9 cellular contexts compared by ENCODE assay signal in the genomic region with DNA sequence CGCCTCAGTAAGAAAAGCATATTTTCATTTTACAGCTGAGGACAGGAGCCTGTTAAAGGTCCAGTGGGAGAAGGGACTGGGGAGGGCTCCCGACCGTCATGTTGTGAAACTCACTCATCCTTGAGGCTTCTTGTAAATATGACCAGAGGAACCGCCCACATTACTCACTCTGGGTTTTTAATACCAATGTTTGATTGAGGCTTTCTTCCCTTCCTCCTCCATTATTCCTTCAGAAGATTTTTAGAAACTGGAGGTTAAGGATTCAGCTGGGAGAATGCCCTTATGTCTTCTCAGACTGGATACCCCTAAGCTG.
A peak's percentile ranks its signal among the peaks of the same experiment; 100 is the strongest.
DNase-seq lines count a peak whose midpoint lies in the region; ATAC-seq, FAIRE-seq and TF ChIP-seq lines count a peak whose summit lies in the region.
"Had no signal": no experiment of that assay in that cellular context is flagged by ENCODE, and none has a peak within 500 bp of the region (broad histone marks: within the 10 kb centered on the region; RNA-seq: fewer than 3 reads in every experiment).

No MANE protein-coding gene starts in this region.

- DNase-seq in RKO (ENCODE audit: low spot score) (peak; percentile 47), mucosa of descending colon (no peak), H54 (ENCODE audit: insufficient read length, low spot score) (no peak), left colon (no peak), SJCRH30 (no peak), transverse colon (no peak)
- DNase-seq: NCI-H146 had no signal

- intact Hi-C loops in mucosa of descending colon (cut with DNase I, micrococcal nuclease) (no loop called here), left colon (cut with DNase I, micrococcal nuclease) (no loop called here), transverse colon (cut with DNase I; ENCODE audit: low total_unique reads) (no loop called here)

- WGBS in transverse colon (ENCODE audit: low coverage in 1 of 2), 2 donors = 54 to 57% methylated on average over 4 of the region's 4 CpGs

- H3K27me3 ChIP-seq in SJCRH30 (no peaks in the 10 kb centered on the region), transverse colon (no peaks in the 10 kb centered on the region)

- in situ Hi-C loops in transverse colon (cut with MboI; ENCODE audit: low pct_ligation_motif_present in 1 of 4, low pct_unique_long_range_greater_than_20kb in 1 of 4, low sequenced_read_pairs in 3 of 4) = no loop called here

- TF ChIP-seq EP300 in transverse colon (IDR thresholded peaks at IDR 0.05; ENCODE audit: low read depth) = no peak

- no peak overlapping the region for H3K4me3 ChIP-seq in mucosa of descending colon
- no peak overlapping the region for H3K4me3 ChIP-seq in SJCRH30
- H3K4me3 ChIP-seq in transverse colon = no peak overlapping the region

- no peaks in the 10 kb centered on the region for H3K36me3 ChIP-seq in mucosa of descending colon (ENCODE audit: low read depth)
- H3K36me3 ChIP-seq in SJCRH30 = 0 out of 2 replicates have a peak, but pooled peaks cover 2% of the 10 kb centered on the region
- H3K36me3 ChIP-seq in transverse colon = peaks cover 0 to 17% (median 0%) of the 10 kb centered on the region in 4 donors

- H3K27ac ChIP-seq in SJCRH30 (no peak overlapping the region), transverse colon (no peak overlapping the region)

- no peaks in the 10 kb centered on the region for H3K9me3 ChIP-seq in mucosa of descending colon
- H3K9me3 ChIP-seq in SJCRH30 (replicated peaks) = no peaks in the 10 kb centered on the region
- H3K9me3 ChIP-seq in transverse colon = no peaks in the 10 kb centered on the region

- ATAC-seq in GM18511 (IDR thresholded peaks at IDR 0.05; ENCODE audit: unreplicated experiment) (peak; percentile 71), HG02588 (IDR thresholded peaks at IDR 0.05; ENCODE audit: unreplicated experiment) (peak; percentile 38), mucosa of descending colon (peak; percentile 27), left colon (no peak)

- no peak for TF ChIP-seq POLR2A in H54 (IDR thresholded peaks at IDR 0.05; ENCODE audit: low read depth, low read length)
- no peak for TF ChIP-seq POLR2A in transverse colon (IDR thresholded peaks at IDR 0.05)

- H3K4me1 ChIP-seq in mucosa of descending colon (ENCODE audit: low read depth) (peaks cover 16% of the 10 kb centered on the region), SJCRH30 (no peaks in the 10 kb centered on the region), transverse colon (peaks cover 0 to 18% (median 12%) of the 10 kb centered on the region in 4 donors)

- no peak for FAIRE-seq in H54 (lab: Jason Lieb, UNC)

- TF ChIP-seq CTCF in mucosa of descending colon (IDR thresholded peaks at IDR 0.05) (no peak), transverse colon (IDR thresholded peaks at IDR 0.05) (no peak)
